9 cellular contexts compared by ENCODE assay signal in the genomic region with DNA sequence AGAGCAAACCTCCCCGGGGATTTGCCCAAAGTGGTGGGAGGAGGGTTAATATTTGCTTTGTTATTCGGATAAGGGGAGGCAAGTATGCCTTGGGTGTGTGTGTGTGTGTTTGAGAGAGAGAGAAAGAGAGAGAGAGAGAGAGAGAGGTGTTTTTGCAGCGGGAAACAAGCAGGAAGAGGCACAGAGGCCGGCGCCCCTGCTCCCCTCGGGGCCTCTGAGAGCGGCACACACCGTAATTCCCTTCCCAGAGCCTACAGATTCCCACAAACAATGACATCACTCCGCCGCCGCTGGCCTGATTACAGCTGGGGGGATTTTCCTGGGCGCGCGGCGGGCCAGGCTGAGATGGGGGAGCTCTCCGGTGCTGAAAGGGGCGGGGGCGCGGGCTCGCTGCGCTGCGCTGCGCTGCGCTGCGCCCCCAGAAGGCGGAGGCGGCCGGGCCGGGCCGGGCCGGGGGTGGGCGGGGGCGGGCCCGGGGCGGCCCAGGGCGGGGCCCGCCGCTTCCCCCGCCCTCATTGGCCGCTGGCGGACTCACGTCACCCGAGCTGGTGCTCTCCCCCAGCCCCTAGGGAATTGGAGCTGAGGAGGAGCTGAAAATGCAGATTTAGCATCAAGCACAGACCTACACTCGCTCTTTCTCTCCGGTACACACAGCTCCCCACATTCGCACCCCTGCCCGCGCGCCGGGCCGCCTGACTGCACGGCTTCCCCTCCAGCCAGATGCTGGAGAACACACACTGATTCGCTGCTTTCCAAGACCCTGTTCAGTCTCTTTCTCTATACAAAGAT. TPM values are rescaled to one million over a fixed set of nuclear protein-coding genes. Genes with fewer than 3 reads are reported as not detected.
A peak's percentile ranks its signal among the peaks of the same experiment; 100 is the strongest.
DNase-seq lines count a peak whose midpoint lies in the region; ATAC-seq, FAIRE-seq and TF ChIP-seq lines count a peak whose summit lies in the region.
"Had no signal": no experiment of that assay in that cellular context is flagged by ENCODE, and none has a peak within 500 bp of the region (broad histone marks: within the 10 kb centered on the region; RNA-seq: fewer than 3 reads in every experiment).

A gene with protein sequence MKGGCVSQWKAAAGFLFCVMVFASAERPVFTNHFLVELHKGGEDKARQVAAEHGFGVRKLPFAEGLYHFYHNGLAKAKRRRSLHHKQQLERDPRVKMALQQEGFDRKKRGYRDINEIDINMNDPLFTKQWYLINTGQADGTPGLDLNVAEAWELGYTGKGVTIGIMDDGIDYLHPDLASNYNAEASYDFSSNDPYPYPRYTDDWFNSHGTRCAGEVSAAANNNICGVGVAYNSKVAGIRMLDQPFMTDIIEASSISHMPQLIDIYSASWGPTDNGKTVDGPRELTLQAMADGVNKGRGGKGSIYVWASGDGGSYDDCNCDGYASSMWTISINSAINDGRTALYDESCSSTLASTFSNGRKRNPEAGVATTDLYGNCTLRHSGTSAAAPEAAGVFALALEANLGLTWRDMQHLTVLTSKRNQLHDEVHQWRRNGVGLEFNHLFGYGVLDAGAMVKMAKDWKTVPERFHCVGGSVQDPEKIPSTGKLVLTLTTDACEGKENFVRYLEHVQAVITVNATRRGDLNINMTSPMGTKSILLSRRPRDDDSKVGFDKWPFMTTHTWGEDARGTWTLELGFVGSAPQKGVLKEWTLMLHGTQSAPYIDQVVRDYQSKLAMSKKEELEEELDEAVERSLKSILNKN (plus strand): TSS at position 631 of the 789 bp plus-strand sequence. CDS start 266 bp downstream, outside the sequence.

- ATAC-seq in GM12878 (peak; percentile 29), HG03025 (IDR thresholded peaks at IDR 0.05; ENCODE audit: low FRiP score, unreplicated experiment) (no peak)

- in situ Hi-C loops in GM12878 (cut with MboI): loop anchor here (25.0 kb wide), 1 partner anchor 164 kb away; no protein-coding TSS in a partner anchor

- TF ChIP-seq EP300 in GM12878 (IDR thresholded peaks at IDR 0.05; ENCODE audit: borderline replicate concordance in 1 of 2, control insufficient read depth in 1 of 2, low read depth in 2 of 2, low read length in 2 of 2): no peak

- H3K27me3 ChIP-seq in GM12878 (replicated peaks in 1 of 2; ENCODE audit: control insufficient read depth in 2 of 2, insufficient read depth in 2 of 2, low read length in 1 of 2) (peaks cover 5 to 12% of the 10 kb centered on the region in 2 experiments; a peak in 2 of 4 replicates), iPS-18a (ENCODE audit: control insufficient read depth, insufficient read depth, low read length) (peaks cover 56% of the 10 kb centered on the region), skeletal muscle satellite cell (ENCODE audit: control insufficient read depth, insufficient read depth, low read length) (peaks cover 49% of the 10 kb centered on the region)

- TF ChIP-seq POLR2A in GM12878 (IDR thresholded peaks at IDR 0.05; ENCODE audit: low read depth, low read length): no peak

- SMC1A ChIA-PET in GM12878 (lab: Charles Lee; ENCODE audit: uncharacterized antibody, unreplicated experiment): no interaction called here

- no peak for TF ChIP-seq CTCF in GM12878 (IDR thresholded peaks at IDR 0.05 in 2 of 3, conservative IDR thresholded peaks at IDR 0.05 in 1 of 3; ENCODE audit: control insufficient read depth in 2 of 3, extremely low read depth in 1 of 3, insufficient read depth in 1 of 3, low read depth in 3 of 3, low read length in 3 of 3)

- no peak for TF ChIP-seq RAD21 in GM12878 (IDR thresholded peaks at IDR 0.05; ENCODE audit: insufficient read depth, low read depth, low read length)

- H3K4me3 ChIP-seq in GM12878: no peak within 1 kb of the TSS
- peak within 1 kb of the TSS; percentile 83 for H3K4me3 ChIP-seq in iPS-18a (ENCODE audit: low read length)
- no peak within 1 kb of the TSS for H3K4me3 ChIP-seq in skeletal muscle satellite cell (ENCODE audit: low read length)

- no peak within 1 kb of the TSS for H3K4me2 ChIP-seq in GM12878 (ENCODE audit: control insufficient read depth, insufficient read depth)
- peak within 1 kb of the TSS; percentile 52 for H3K4me2 ChIP-seq in skeletal muscle satellite cell (ENCODE audit: low read length)

- CTCF ChIA-PET in GM12878 (lab: Yijun Ruan, JAX): no interaction called here

- RAD21 ChIA-PET in GM12878 (lab: Charles Lee; ENCODE audit: unreplicated experiment): no interaction called here

- 38% methylated on average over 26 of the region's 53 CpGs for WGBS in GM12878 (ENCODE audit: insufficient coverage, insufficient replicate concordance, low lambda C conversion rate, missing lambda C conversion rate)

- H3K36me3 ChIP-seq in GM12878 (ENCODE audit: control insufficient read depth in 2 of 2, insufficient read depth in 2 of 2, low read length in 1 of 2): no peaks in the 10 kb centered on the region
- H3K36me3 ChIP-seq in iPS-18a (ENCODE audit: control insufficient read depth, low read depth, low read length): no peaks in the 10 kb centered on the region
- H3K36me3 ChIP-seq in skeletal muscle satellite cell (ENCODE audit: insufficient read depth, low read length): no peaks in the 10 kb centered on the region

- POLR2A ChIA-PET in GM12878 (lab: Charles Lee): no interaction called here

- H3K9ac ChIP-seq in GM12878 (ENCODE audit: control insufficient read depth, insufficient read depth, low read length): no peak within 1 kb of the TSS
- peak within 1 kb of the TSS; percentile 63 for H3K9ac ChIP-seq in iPS-18a (ENCODE audit: low read length)
- no peak within 1 kb of the TSS for H3K9ac ChIP-seq in skeletal muscle satellite cell (ENCODE audit: low read depth, low read length)

- H4K20me1 ChIP-seq in GM12878 (ENCODE audit: control insufficient read depth, insufficient read depth): no peaks in the 10 kb centered on the region

- H3K9me3 ChIP-seq in GM12878 (replicated peaks; ENCODE audit: control insufficient read depth, insufficient read depth, low read length): no peaks in the 10 kb centered on the region
- no peaks in the 10 kb centered on the region for H3K9me3 ChIP-seq in iPS-18a (ENCODE audit: control insufficient read depth, low read depth, low read length)
- H3K9me3 ChIP-seq in skeletal muscle satellite cell (replicated peaks; ENCODE audit: low read length): no peaks in the 10 kb centered on the region

- no peak for FAIRE-seq in GM12878 (lab: Jason Lieb, UNC)
- FAIRE-seq: colon had no signal

- BruUV-seq in GM12878 (replicated peaks; lab: Mats Ljungman, UMichigan): no TSS peak

- DNase-seq in DMS 273 (lab: John Stamatoyannopoulos, UW; ENCODE audit: unreplicated experiment): peak; percentile 95
- peak; percentile 77 for DNase-seq in NCI-H2029 (lab: John Stamatoyannopoulos, UW)
- no peak for DNase-seq in GM12878 (ENCODE audit: low read depth, low spot score)
- DNase-seq in OCI-M1 (lab: John Stamatoyannopoulos, UW): no peak
- DNase-seq in epidermal melanocyte (ENCODE audit: insufficient read length, low spot score): no peak

- H3K27ac ChIP-seq in GM12878 (ENCODE audit: control insufficient read depth, insufficient read depth) (no peak within 1 kb of the TSS), iPS-18a (ENCODE audit: low read length) (no peak within 1 kb of the TSS)

- H3K4me1 ChIP-seq in GM12878 (ENCODE audit: control insufficient read depth, insufficient read depth, low read length): no peaks in the 10 kb centered on the region
- H3K4me1 ChIP-seq in iPS-18a (ENCODE audit: control insufficient read depth, low read depth, low read length): peaks cover 26% of the 10 kb centered on the region
- no peaks in the 10 kb centered on the region for H3K4me1 ChIP-seq in skeletal muscle satellite cell (ENCODE audit: control insufficient read depth, insufficient read depth, low read length)

- no peak within 1 kb of the TSS for H2AFZ ChIP-seq in GM12878 (ENCODE audit: control insufficient read depth, low read depth, low read length)

- H3K79me2 ChIP-seq in GM12878 (ENCODE audit: control insufficient read depth, insufficient read depth, low read length): no peaks in the 10 kb centered on the region

- intact Hi-C loops in GM12878 (cut with micrococcal nuclease; ENCODE audit: unreplicated experiment): no loop called here

TF ChIP-seq in GM12878, 131 proteins besides CTCF, POLR2A, EP300 and RAD21 (continues in another document):
- TF ChIP-seq SUZ12 (IDR thresholded peaks at IDR 0.05; ENCODE audit: unreplicated experiment): peak; percentile 35
- TF ChIP-seq FOS (IDR thresholded peaks at IDR 0.05; ENCODE audit: borderline replicate concordance, extremely low read depth, insufficient read length): no peak
- TF ChIP-seq SRF (IDR thresholded peaks at IDR 0.05; ENCODE audit: low read depth in 2 of 2, low read length in 2 of 2): no peak

RNA-seq across cellular contexts. Expression of the gene that starts here (rescaled TPM):
- total RNA-seq in GM12878 (2013; cell fraction: nucleolus; rRNA removed): not detected in 2 replicates
- total RNA-seq in GM12878 (2014; rRNA removed): not detected in 2 replicates
- not detected in 2 replicates for total RNA-seq in GM12878 (2014; rRNA removed; fragmentation: Illumina TruSeq; extraction: Trizol)
- not detected in 2 replicates for total RNA-seq in GM12878 (2021)
- polyA plus RNA-seq in GM12878 (2011; ENCODE audit: low read depth): not detected
- not detected in 2 replicates for polyA plus RNA-seq in GM12878 (2011; rRNA removed)
- polyA plus RNA-seq in GM12878 (2011; cell fraction: cytosol; rRNA removed): not detected in 2 replicates
- not detected in 2 replicates for polyA plus RNA-seq in GM12878 (2011; cell fraction: nucleus; rRNA removed)
- not detected in 2 replicates for polyA plus RNA-seq in GM12878 (2012)
- polyA plus RNA-seq in GM12878 (2014; fragmentation: Illumina TruSeq; extraction: Trizol): not detected in 2 replicates
- polyA plus RNA-seq in GM12878 (2014; fragmentation: Nextera tagmentation; extraction: Ambion mirVana): not detected
- not detected in 2 replicates for polyA plus RNA-seq in GM12878 (2014; rRNA removed)
- polyA plus RNA-seq in GM12878 (2016; fragmentation: Nextera tagmentation; extraction: Ambion mirVana): not detected
- polyA minus RNA-seq in GM12878 (2011; rRNA and poly(A)+ RNA removed): not detected in 2 replicates
- not detected in 2 replicates for polyA minus RNA-seq in GM12878 (2011; cell fraction: cytosol; rRNA and poly(A)+ RNA removed)
- not detected in 2 replicates for polyA minus RNA-seq in GM12878 (2011; cell fraction: nucleus; rRNA and poly(A)+ RNA removed)
- not detected in 2 replicates for total RNA-seq in skeletal muscle satellite cell (2012; rRNA removed)

Comparison
In these comparisons a context has a peak if more than half of its experiments do, and no peak if none do; other contexts are left out.
1. Peak in ATAC-seq in GM12878; RNA of the gene not detected or under 1 TPM.
2. DNase-seq: peak in DMS 273 (single experiment) and NCI-H2029 (single experiment); none in GM12878 (single experiment), OCI-M1 (single experiment) and epidermal melanocyte (single experiment).